Comparison of ENCODE assay signal across 26 cellular contexts in the genomic region with DNA sequence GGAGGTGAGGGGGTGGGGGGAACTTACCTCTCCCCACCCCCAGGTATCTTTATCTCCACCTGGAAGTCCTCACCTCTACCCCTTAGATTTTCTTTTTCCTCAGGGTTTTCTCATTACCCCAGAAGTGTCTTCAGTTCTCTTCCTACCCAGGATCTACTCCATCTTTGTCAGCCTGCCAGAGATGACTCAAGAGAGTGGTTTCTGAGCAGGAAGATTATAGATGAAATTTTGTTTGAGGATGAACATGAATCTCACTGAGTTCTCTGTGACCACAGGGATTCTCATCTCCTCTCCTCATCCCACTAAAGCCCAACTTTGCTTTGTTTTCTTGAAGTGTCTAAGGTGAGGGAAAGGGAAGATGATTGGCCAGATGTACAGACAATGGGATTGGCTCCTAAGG. TPM values are rescaled to one million over a fixed set of nuclear protein-coding genes. Genes with fewer than 3 reads are reported as not detected.
A peak's percentile ranks its signal among the peaks of the same experiment; 100 is the strongest.
DNase-seq lines count a peak whose midpoint lies in the region; ATAC-seq, FAIRE-seq and TF ChIP-seq lines count a peak whose summit lies in the region.
"Had no signal": no experiment of that assay in that cellular context is flagged by ENCODE, and none has a peak within 500 bp of the region (broad histone marks: within the 10 kb centered on the region; RNA-seq: fewer than 3 reads in every experiment).

No MANE protein-coding gene starts in this region.

- peaks cover 5% of the 10 kb centered on the region for H3K4me1 Mint-ChIP-seq in astrocyte (ENCODE audit: low read depth, unreplicated experiment)
- H3K4me1 Mint-ChIP-seq in T-helper 17 cell: peaks cover 9% of the 10 kb centered on the region
- H3K4me1 Mint-ChIP-seq in activated CD8-positive, alpha-beta T cell treated with anti-CD3 and anti-CD28 coated beads, Interleukin-2, amount 10 ng/mL, durations not matched to agents 7 days and 5 days (ENCODE audit: low read depth): peaks cover 3% of the 10 kb centered on the region
- H3K4me1 Mint-ChIP-seq in CD8-positive, alpha-beta memory T cell: peaks cover 6 to 8% (median 7%) of the 10 kb centered on the region in 3 donors

- H3K4me3 ChIP-seq in astrocyte (ENCODE audit: insufficient read depth, low read depth, low read length) (no peak overlapping the region), fibroblast of pulmonary artery (replicated peaks; ENCODE audit: low read depth, low read length) (no peak overlapping the region)
- H3K4me3 ChIP-seq in CD8-positive, alpha-beta memory T cell (ENCODE audit: low read length): no peak overlapping the region
- H3K4me3 ChIP-seq: right atrium auricular region, tibial artery had no signal

- H3K9ac ChIP-seq in astrocyte (ENCODE audit: low read length): no peak overlapping the region

- peaks cover 3% of the 10 kb centered on the region for H3K9me3 Mint-ChIP-seq in astrocyte (ENCODE audit: unreplicated experiment)
- H3K9me3 Mint-ChIP-seq in activated CD8-positive, alpha-beta T cell treated with anti-CD3 and anti-CD28 coated beads, Interleukin-2, amount 10 ng/mL, durations not matched to agents 7 days and 5 days (ENCODE audit: insufficient read depth): no peaks in the 10 kb centered on the region
- no peaks in the 10 kb centered on the region for H3K9me3 Mint-ChIP-seq in CD8-positive, alpha-beta memory T cell
- H3K9me3 Mint-ChIP-seq: stimulated activated memory B cell treated with anti-CD40 and anti-IgM and Interleukin-4, amounts not matched to agents 10 μg/mL and 1 μg/mL and 100 μg/mL, for 72 hours had no signal

- no peaks in the 10 kb centered on the region for H3K27me3 ChIP-seq in astrocyte (ENCODE audit: insufficient read depth, low read length)
- H3K27me3 ChIP-seq in CD8-positive, alpha-beta memory T cell (ENCODE audit: insufficient read depth, low read length, poor library complexity, severe bottlenecking): no peaks in the 10 kb centered on the region
- H3K27me3 ChIP-seq: right atrium auricular region, tibial artery had no signal

- DNase-seq in A172 (ENCODE audit: low spot score) (peak; percentile 21), HCEC 1CT (peak; percentile 60), astrocyte (ENCODE audit: low read depth) (peak; percentile 52), fibroblast of pulmonary artery (ENCODE audit: low read depth) (peak; percentile 60), T-helper 17 cell (no peak), RCC 7860 (ENCODE audit: low spot score) (no peak)
- no peak for DNase-seq in activated CD8-positive, alpha-beta T cell treated with anti-CD3 and anti-CD28 coated beads, Interleukin-2, amount 10 ng/mL, durations not matched to agents 7 days and 5 days
- no peak for DNase-seq in CD8-positive, alpha-beta memory T cell
- DNase-seq: activated CD4-positive, alpha-beta T cell treated with anti-CD3 and anti-CD28 coated beads, Interleukin-2, amount 50 U/mL, for 48 hours; activated naive CD4-positive, alpha-beta T cell treated with anti-CD3 and anti-CD28 coated beads, Interleukin-2, amount 50 U/mL, for 16 hours; activated T-cell treated with anti-CD3 and anti-CD28 coated beads, Interleukin-2, amount 50 U/mL, for 1 hour; CD4-positive, alpha-beta memory T cell; DMS79 treated with DMSO at 0.1 percent for 48 hours; GOT3; NCI-H187 treated with DMSO at 0.1 percent for 48 hours; NCI-H510A; Right ventricle myocardium superior; T-helper 1 cell; tibial artery had no signal

- CTCF ChIA-PET in activated CD8-positive, alpha-beta T cell treated with anti-CD3 and anti-CD28 coated beads, Interleukin-2, amount 10 ng/mL, durations not matched to agents 7 days and 5 days (lab: Charles Lee): interaction anchor here (1.3 to 3.6 kb wide), 3 partner anchors 30 to 64 kb away, joined by 3 to 15 read pairs (median 4); no protein-coding TSS in a partner anchor
- CTCF ChIA-PET in CD8-positive, alpha-beta memory T cell (lab: Charles Lee): no interaction called here

- H3K36me3 Mint-ChIP-seq in astrocyte (ENCODE audit: low read depth, unreplicated experiment) (peaks cover 6% of the 10 kb centered on the region), T-helper 17 cell (ENCODE audit: low read depth) (no peaks in the 10 kb centered on the region)
- H3K36me3 Mint-ChIP-seq in activated CD8-positive, alpha-beta T cell treated with anti-CD3 and anti-CD28 coated beads, Interleukin-2, amount 10 ng/mL, durations not matched to agents 7 days and 5 days (ENCODE audit: low read depth): peaks cover 3% of the 10 kb centered on the region
- peaks cover 0 to 5% (median 0%) of the 10 kb centered on the region in 3 donors for H3K36me3 Mint-ChIP-seq in CD8-positive, alpha-beta memory T cell
- H3K36me3 Mint-ChIP-seq: stimulated activated memory B cell treated with anti-CD40 and anti-IgM and Interleukin-4, amounts not matched to agents 10 μg/mL and 1 μg/mL and 100 μg/mL, for 72 hours had no signal

- H3K79me2 ChIP-seq in astrocyte (ENCODE audit: insufficient read depth, low read length): no peaks in the 10 kb centered on the region

- H3K4me3 Mint-ChIP-seq in astrocyte (ENCODE audit: unreplicated experiment) (no peak overlapping the region), T-helper 17 cell (no peak overlapping the region)
- H3K4me3 Mint-ChIP-seq in activated CD8-positive, alpha-beta T cell treated with anti-CD3 and anti-CD28 coated beads, Interleukin-2, amount 10 ng/mL, durations not matched to agents 7 days and 5 days: no peak overlapping the region
- H3K4me3 Mint-ChIP-seq in CD8-positive, alpha-beta memory T cell: peak overlapping the region in 1 of 7 donors; percentile 58
- H3K4me3 Mint-ChIP-seq: CD4-positive, alpha-beta memory T cell; stimulated activated memory B cell treated with anti-CD40 and anti-IgM and Interleukin-4, amounts not matched to agents 10 μg/mL and 1 μg/mL and 100 μg/mL, for 72 hours had no signal

- peaks cover 6% of the 10 kb centered on the region for H3K4me1 ChIP-seq in astrocyte (ENCODE audit: insufficient read depth, low read length)
- H3K4me1 ChIP-seq in CD8-positive, alpha-beta memory T cell (ENCODE audit: insufficient read depth, low read length): no peaks in the 10 kb centered on the region
- H3K4me1 ChIP-seq: right atrium auricular region, tibial artery had no signal

- TF ChIP-seq CTCF in astrocyte (IDR thresholded peaks at IDR 0.05; ENCODE audit: insufficient read depth, low read depth, low read length): no peak
- TF ChIP-seq CTCF in fibroblast of pulmonary artery (IDR thresholded peaks at IDR 0.05; ENCODE audit: low read length, missing control alignments): no peak

- H3K27me3 Mint-ChIP-seq in astrocyte (ENCODE audit: low read depth, unreplicated experiment) (peaks cover 20% of the 10 kb centered on the region), T-helper 17 cell (peaks cover 15% of the 10 kb centered on the region)
- H3K27me3 Mint-ChIP-seq in activated CD8-positive, alpha-beta T cell treated with anti-CD3 and anti-CD28 coated beads, Interleukin-2, amount 10 ng/mL, durations not matched to agents 7 days and 5 days (ENCODE audit: low read depth): peaks cover 22% of the 10 kb centered on the region
- peaks cover 0 to 8% of the 10 kb centered on the region in 2 donors for H3K27me3 Mint-ChIP-seq in CD8-positive, alpha-beta memory T cell
- H3K27me3 Mint-ChIP-seq: CD4-positive, alpha-beta memory T cell; stimulated activated memory B cell treated with anti-CD40 and anti-IgM and Interleukin-4, amounts not matched to agents 10 μg/mL and 1 μg/mL and 100 μg/mL, for 72 hours had no signal

- no peak overlapping the region for H3K4me2 ChIP-seq in astrocyte (ENCODE audit: low read length)

- no peak for FAIRE-seq in astrocyte (lab: Jason Lieb, UNC)
- FAIRE-seq in RCC 7860 (lab: Jason Lieb, UNC): no peak
- FAIRE-seq: HepG2 had no signal

- POLR2A ChIA-PET in activated CD8-positive, alpha-beta T cell treated with anti-CD3 and anti-CD28 coated beads, Interleukin-2, amount 10 ng/mL, durations not matched to agents 7 days and 5 days (lab: Charles Lee): interaction anchor here (1.5 kb wide), 1 partner anchor 8 kb away, joined by 3 read pairs; the partner anchor contains the start of gene SPAG8
- POLR2A ChIA-PET in CD8-positive, alpha-beta memory T cell (lab: Charles Lee): no interaction called here

- no peaks in the 10 kb centered on the region for H3K9me3 ChIP-seq in astrocyte (ENCODE audit: insufficient read depth, low read depth, low read length)
- H3K9me3 ChIP-seq in T-helper 17 cell (ENCODE audit: control insufficient read depth, low read length, poor library complexity, severe bottlenecking): no peaks in the 10 kb centered on the region
- no peaks in the 10 kb centered on the region for H3K9me3 ChIP-seq in CD8-positive, alpha-beta memory T cell (ENCODE audit: low read length)
- H3K9me3 ChIP-seq: right atrium auricular region, tibial artery had no signal

- ATAC-seq in T-helper 17 cell: no peak
- ATAC-seq in activated CD8-positive, alpha-beta T cell treated with anti-CD3 and anti-CD28 coated beads, Interleukin-2, amount 10 ng/mL, durations not matched to agents 7 days and 5 days: no peak
- ATAC-seq: HepG2; stimulated activated memory B cell treated with anti-CD40 and anti-IgM and Interleukin-4, amounts not matched to agents 10 μg/mL and 1 μg/mL and 100 μg/mL, for 72 hours had no signal

- H3K27ac ChIP-seq in astrocyte (ENCODE audit: low read depth, low read length): no peak overlapping the region
- no peak overlapping the region for H3K27ac ChIP-seq in CD8-positive, alpha-beta memory T cell (ENCODE audit: low read depth, low read length)
- H3K27ac ChIP-seq: right atrium auricular region, tibial artery, VCaP had no signal

- no peaks in the 10 kb centered on the region for H4K20me1 ChIP-seq in astrocyte (ENCODE audit: insufficient read depth, low read length)

- no peak overlapping the region for H2AFZ ChIP-seq in astrocyte (ENCODE audit: low read depth, low read length)

- no peaks in the 10 kb centered on the region for H3K36me3 ChIP-seq in astrocyte (ENCODE audit: insufficient read depth, low read length)
- no peaks in the 10 kb centered on the region for H3K36me3 ChIP-seq in CD8-positive, alpha-beta memory T cell (ENCODE audit: insufficient read depth, low read length)
- H3K36me3 ChIP-seq: right atrium auricular region, tibial artery had no signal

- no peak overlapping the region for H3K27ac Mint-ChIP-seq in astrocyte (ENCODE audit: unreplicated experiment)
- no peak overlapping the region for H3K27ac Mint-ChIP-seq in T-helper 17 cell
- no peak overlapping the region for H3K27ac Mint-ChIP-seq in activated CD8-positive, alpha-beta T cell treated with anti-CD3 and anti-CD28 coated beads, Interleukin-2, amount 10 ng/mL, durations not matched to agents 7 days and 5 days
- no peak overlapping the region for H3K27ac Mint-ChIP-seq in CD8-positive, alpha-beta memory T cell
- H3K27ac Mint-ChIP-seq: CD4-positive, alpha-beta memory T cell; stimulated activated memory B cell treated with anti-CD40 and anti-IgM and Interleukin-4, amounts not matched to agents 10 μg/mL and 1 μg/mL and 100 μg/mL, for 72 hours had no signal

RNA-seq across cellular contexts. Expression of gene HINT2, which starts 5.2 kb away (rescaled TPM):
- 36.3 and 49.2 TPM in 2 replicates for total RNA-seq in A172 (2014; rRNA removed; shearing (Covaris generic))
- 22.8 and 23.7 TPM in 2 replicates for total RNA-seq in astrocyte
- 10 to 100 TPM; 15.0 to 20.5 TPM for total RNA-seq in T-helper 17 cell
- total RNA-seq in activated CD8-positive, alpha-beta T cell treated with anti-CD3 and anti-CD28 coated beads, Interleukin-2, amount 10 ng/mL, durations not matched to agents 7 days and 5 days: 10 to 100 TPM; 74.7 to 76.8 TPM
- total RNA-seq in CD8-positive, alpha-beta memory T cell: 10 to 100 TPM; 65.1 to 71.7 TPM
- polyA plus RNA-seq in CD8-positive, alpha-beta memory T cell: 69.4 TPM

RNA-seq across cellular contexts. Expression of gene SPAG8, which starts 8.0 kb away (rescaled TPM):
- 0.21 and 0.29 TPM in 2 replicates for total RNA-seq in A172 (2014; rRNA removed; shearing (Covaris generic))
- total RNA-seq in astrocyte: 0.46 and 0.52 TPM in 2 replicates
- under 1 TPM; 0.81 to 0.97 TPM for total RNA-seq in T-helper 17 cell
- 1 to 10 TPM; 1.3 to 1.5 TPM for total RNA-seq in activated CD8-positive, alpha-beta T cell treated with anti-CD3 and anti-CD28 coated beads, Interleukin-2, amount 10 ng/mL, durations not matched to agents 7 days and 5 days
- total RNA-seq in CD8-positive, alpha-beta memory T cell: 1 to 10 TPM in 1 of 2 experiments, under 1 TPM in 1; 0.98 to 1.8 TPM
- 0.79 TPM for polyA plus RNA-seq in CD8-positive, alpha-beta memory T cell

RNA-seq across cellular contexts. Expression of gene FAM221B, which starts 8.5 kb away (rescaled TPM):
- not detected in 2 replicates for total RNA-seq in A172 (2014; rRNA removed; shearing (Covaris generic))
- total RNA-seq in astrocyte (not detected in 2 replicates), T-helper 17 cell (not detected)
- not detected for total RNA-seq in activated CD8-positive, alpha-beta T cell treated with anti-CD3 and anti-CD28 coated beads, Interleukin-2, amount 10 ng/mL, durations not matched to agents 7 days and 5 days
- total RNA-seq in CD8-positive, alpha-beta memory T cell: not detected
- not detected for polyA plus RNA-seq in CD8-positive, alpha-beta memory T cell
- total RNA-seq: A673; cardiac septum; CD4-positive, alpha-beta memory T cell; HepG2; mononuclear cell; right atrium auricular region; Right ventricle myocardium superior had no signal
- polyA plus RNA-seq: CD4-positive, alpha-beta memory T cell; HepG2 had no signal

RNA-seq across cellular contexts. Expression of gene TMEM8B, which starts 9.0 kb away (rescaled TPM):
- total RNA-seq in A172 (2014; rRNA removed; shearing (Covaris generic)): 1.6 and 2.7 TPM in 2 replicates
- total RNA-seq in astrocyte (8.6 and 8.9 TPM in 2 replicates), T-helper 17 cell (1 to 10 TPM; 4.5 to 7.1 TPM)
- total RNA-seq in activated CD8-positive, alpha-beta T cell treated with anti-CD3 and anti-CD28 coated beads, Interleukin-2, amount 10 ng/mL, durations not matched to agents 7 days and 5 days: 1 to 10 TPM; 1.6 to 2.3 TPM
- total RNA-seq in CD8-positive, alpha-beta memory T cell: 1 to 10 TPM; 2.1 to 3.0 TPM
- polyA plus RNA-seq in CD8-positive, alpha-beta memory T cell: 3.0 TPM

RNA-seq across cellular contexts. Expression of gene NPR2, which starts 28.7 kb away (rescaled TPM):
- total RNA-seq in A172 (2014; rRNA removed; shearing (Covaris generic)): 1.9 and 2.1 TPM in 2 replicates
- 24.6 and 26.1 TPM in 2 replicates for total RNA-seq in astrocyte
- 1 to 10 TPM; 3.8 to 4.0 TPM for total RNA-seq in T-helper 17 cell
- total RNA-seq in activated CD8-positive, alpha-beta T cell treated with anti-CD3 and anti-CD28 coated beads, Interleukin-2, amount 10 ng/mL, durations not matched to agents 7 days and 5 days: 10 to 100 TPM; 10.8 to 11.1 TPM
- 1 to 10 TPM; 5.2 to 8.6 TPM for total RNA-seq in CD8-positive, alpha-beta memory T cell
- 0.26 TPM for polyA plus RNA-seq in CD8-positive, alpha-beta memory T cell

Comparison
In these comparisons a context has a peak if more than half of its experiments do, and no peak if none do; other contexts are left out.
1. DNase-seq: peak in A172 (single experiment), HCEC 1CT (single experiment), astrocyte (single experiment) and fibroblast of pulmonary artery (single experiment); none in T-helper 17 cell (0 of 3), RCC 7860 (single experiment), activated CD8-positive, alpha-beta T cell treated with anti-CD3 and anti-CD28 coated beads, Interleukin-2, amount 10 ng/mL, durations not matched to agents 7 days and 5 days (single experiment) and CD8-positive, alpha-beta memory T cell (0 of 5).